Comparison of ENCODE assay signal across 30 cellular contexts in genomic region chr7:110017405-110017804, GRCh38.
"Had no signal": no experiment of that assay in that cellular context is flagged by ENCODE, and none has a peak within 500 bp of the region (broad histone marks: within the 10 kb centered on the region; RNA-seq: fewer than 3 reads in every experiment).

No MANE protein-coding gene starts in this region.

- H3K4me3 ChIP-seq: adrenal gland, ascending aorta, breast epithelium, cardiac muscle cell, coronary artery, dorsolateral prefrontal cortex had no signal

- DNase-seq: activated B cell treated with CpG ODN at 0.5 μM for 24 hours; activated CD4-positive, alpha-beta T cell treated with anti-CD3 and anti-CD28 coated beads for 48 hours; activated CD4-positive, alpha-beta T cell treated with anti-CD3 and anti-CD28 coated beads, Interleukin-2, amount 50 U/mL, for 1 hour; activated CD4-positive, alpha-beta T cell treated with anti-CD3 and anti-CD28 coated beads, Interleukin-2, amount 50 U/mL, for 48 hours; activated CD8-positive, alpha-beta memory T cell treated with anti-CD3 and anti-CD28 coated beads, Interleukin-2, amount 10 ng/mL, durations not matched to agents 7 days and 5 days; activated CD8-positive, alpha-beta memory T cell treated with anti-CD3 and anti-CD28 coated beads, Interleukin-2, amount 50 U/mL, for 4 hours; activated CD8-positive, alpha-beta T cell treated with anti-CD3 and anti-CD28 coated beads for 36 hours; activated effector memory CD4-positive, alpha-beta T cell treated with anti-CD3 and anti-CD28 coated beads, Interleukin-2, amount 50 U/mL, for 16 hours; activated naive CD4-positive, alpha-beta T cell treated with anti-CD3 and anti-CD28 coated beads for 36 hours; activated naive CD8-positive, alpha-beta T cell treated with anti-CD3 and anti-CD28 coated beads for 36 hours; activated naive CD8-positive, alpha-beta T cell treated with anti-CD3 and anti-CD28 coated beads, Interleukin-2, amount 50 U/mL, for 24 hours; activated T-cell treated with anti-CD3 and anti-CD28 coated beads, Interleukin-2, amount 50 U/mL, for 1 hour; activated T-cell treated with anti-CD3 and anti-CD28 coated beads, Interleukin-2, amount 50 U/mL, for 48 hours; adrenal gland; central memory CD4-positive, alpha-beta T cell; cerebellar nuclear complex; dorsolateral prefrontal cortex; effector memory CD4-positive, alpha-beta T cell; endodermal cell; foreskin fibroblast; head of caudate nucleus; hippocampal formation; T1000; WERI-Rb-1 had no signal

- H3K36me3 ChIP-seq: adrenal gland, ascending aorta, breast epithelium, cardiac muscle cell, WERI-Rb-1 had no signal

- ATAC-seq: activated CD4-positive, CD25-positive, alpha-beta regulatory T cell treated with anti-CD3 and anti-CD28 coated beads, Interleukin-2, amount 50 U/mL, for 24 hours; activated CD8-positive, alpha-beta memory T cell treated with anti-CD3 and anti-CD28 coated beads, Interleukin-2, amount 10 ng/mL, durations not matched to agents 7 days and 5 days; activated CD8-positive, alpha-beta T cell treated with anti-CD3 and anti-CD28 coated beads for 36 hours; activated naive CD8-positive, alpha-beta T cell treated with anti-CD3 and anti-CD28 coated beads, Interleukin-2, amount 50 U/mL, for 24 hours; esophagus mucosa had no signal

- H3K27ac ChIP-seq: adrenal gland, ascending aorta, breast epithelium, cardiac muscle cell, coronary artery, dorsolateral prefrontal cortex, WERI-Rb-1 had no signal

- H3K27me3 ChIP-seq: adrenal gland, ascending aorta, breast epithelium, cardiac muscle cell, dorsolateral prefrontal cortex had no signal

- H3K4me1 ChIP-seq: adrenal gland, ascending aorta, breast epithelium had no signal

- H3K9me3 ChIP-seq: adrenal gland, ascending aorta, breast epithelium had no signal
